ENCODE assay signal across 10 cellular contexts in genomic region chrX:17861496-17862011, GRCh38. TPM values are rescaled to one million over a fixed set of nuclear protein-coding genes. Genes with fewer than 3 reads are reported as not detected.
A peak's percentile ranks its signal among the peaks of the same experiment; 100 is the strongest.
DNase-seq lines count a peak whose midpoint lies in the region; ATAC-seq and TF ChIP-seq lines count a peak whose summit lies in the region.
"Had no signal": no experiment of that assay in that cellular context is flagged by ENCODE, and none has a peak within 500 bp of the region (broad histone marks: within the 10 kb centered on the region; RNA-seq: fewer than 3 reads in every experiment).

No MANE protein-coding gene starts in this region.

- H3K4me3 ChIP-seq in iPS-11a (ENCODE audit: low read depth, low read length) (peak overlapping the region; percentile 33), smooth muscle cell (peak overlapping the region; percentile 44)

- CTCF ChIA-PET in activated CD8-positive, alpha-beta T cell treated with anti-CD3 and anti-CD28 coated beads for 36 hours (lab: Charles Lee): no interaction called here

- intact Hi-C loops in activated CD8-positive, alpha-beta T cell treated with anti-CD3 and anti-CD28 coated beads for 36 hours (cut with micrococcal nuclease): no loop called here

- H3F3A ChIP-seq in smooth muscle cell (ENCODE audit: low read depth): no peaks in the 10 kb centered on the region

- H3K36me3 ChIP-seq in smooth muscle cell (ENCODE audit: low read depth): no peaks in the 10 kb centered on the region

- H2AFZ ChIP-seq in smooth muscle cell (ENCODE audit: low read depth): no peak overlapping the region

- POLR2A ChIA-PET in activated CD8-positive, alpha-beta T cell treated with anti-CD3 and anti-CD28 coated beads for 36 hours (lab: Charles Lee): no interaction called here

- H3K4me2 ChIP-seq in smooth muscle cell: peak overlapping the region; percentile 78

- no peak for TF ChIP-seq CTCF in activated CD8-positive, alpha-beta T cell treated with anti-CD3 and anti-CD28 coated beads for 36 hours (IDR thresholded peaks at IDR 0.05)
- TF ChIP-seq CTCF in smooth muscle cell (IDR thresholded peaks at IDR 0.05; ENCODE audit: borderline replicate concordance, insufficient read depth, poor library complexity, severe bottlenecking): no peak

- no peaks in the 10 kb centered on the region for H3K9me3 Mint-ChIP-seq in activated CD8-positive, alpha-beta T cell treated with anti-CD3 and anti-CD28 coated beads for 36 hours
- H3K9me3 Mint-ChIP-seq: activated naive CD4-positive, alpha-beta T cell treated with anti-CD3 and anti-CD28 coated beads, Interleukin-2, amount 50 U/mL, for 72 hours had no signal

- DNase-seq in NCI-H748 treated with DMSO at 0.1 percent for 48 hours (lab: John Stamatoyannopoulos, UW): peak; percentile 53
- no peak for DNase-seq in NCI-H748 (lab: John Stamatoyannopoulos, UW; ENCODE audit: unreplicated experiment)
- no peak for DNase-seq in activated CD8-positive, alpha-beta T cell treated with anti-CD3 and anti-CD28 coated beads for 36 hours
- no peak for DNase-seq in smooth muscle cell (lab: John Stamatoyannopoulos, UW; ENCODE audit: unreplicated experiment)
- no peak for DNase-seq in NCI-H226
- no peak for DNase-seq in NK-92 treated with Interleukin-12 subunit alpha and Interleukin-12 subunit beta, amount 100 ng/mL, for 24 hours (lab: John Stamatoyannopoulos, UW)
- DNase-seq in NCI-H1105 treated with DMSO at 0.1 percent for 48 hours (lab: John Stamatoyannopoulos, UW): no peak
- DNase-seq: IMR-90 had no signal

- H3K27me3 Mint-ChIP-seq in activated CD8-positive, alpha-beta T cell treated with anti-CD3 and anti-CD28 coated beads for 36 hours: peaks cover 31% of the 10 kb centered on the region

- no peak overlapping the region for H3K27ac ChIP-seq in smooth muscle cell (ENCODE audit: low read depth)

- H3K79me2 ChIP-seq in smooth muscle cell (ENCODE audit: low read depth): no peaks in the 10 kb centered on the region

- no peaks in the 10 kb centered on the region for H3K4me1 ChIP-seq in smooth muscle cell (ENCODE audit: low read depth)

- H4K20me1 ChIP-seq in smooth muscle cell (ENCODE audit: low read depth): no peaks in the 10 kb centered on the region

- ATAC-seq in activated CD8-positive, alpha-beta T cell treated with anti-CD3 and anti-CD28 coated beads for 36 hours: no peak

- peaks cover 73% of the 10 kb centered on the region for H3K27me3 ChIP-seq in smooth muscle cell (ENCODE audit: low read depth)

- H3K27ac Mint-ChIP-seq in activated CD8-positive, alpha-beta T cell treated with anti-CD3 and anti-CD28 coated beads for 36 hours: no peak overlapping the region
- H3K27ac Mint-ChIP-seq: activated naive CD4-positive, alpha-beta T cell treated with anti-CD3 and anti-CD28 coated beads, Interleukin-2, amount 50 U/mL, for 72 hours had no signal

- no peaks in the 10 kb centered on the region for H3K9me3 ChIP-seq in smooth muscle cell (replicated peaks; ENCODE audit: low read depth)

- H3K9ac ChIP-seq in smooth muscle cell (ENCODE audit: low read depth): no peak overlapping the region

- WGBS in smooth muscle cell (ENCODE audit: low lambda C conversion rate): 55% methylated on average over 8 of the region's 15 CpGs

- H3K4me3 Mint-ChIP-seq in activated CD8-positive, alpha-beta T cell treated with anti-CD3 and anti-CD28 coated beads for 36 hours: peak overlapping the region; percentile 53

- H3K36me3 Mint-ChIP-seq in activated CD8-positive, alpha-beta T cell treated with anti-CD3 and anti-CD28 coated beads for 36 hours (ENCODE audit: low read depth): no peaks in the 10 kb centered on the region

- H3K4me1 Mint-ChIP-seq in activated CD8-positive, alpha-beta T cell treated with anti-CD3 and anti-CD28 coated beads for 36 hours (ENCODE audit: low read depth): peaks cover 8% of the 10 kb centered on the region

RNA-seq across cellular contexts. Expression of gene RAI2, which starts 0.5 kb away (rescaled TPM):
- total RNA-seq in activated CD8-positive, alpha-beta T cell treated with anti-CD3 and anti-CD28 coated beads for 36 hours: under 1 TPM; 0.20 to 0.41 TPM
- total RNA-seq in smooth muscle cell: not detected in 2 replicates
- 0.17 and 0.72 TPM in 2 replicates for polyA plus RNA-seq in smooth muscle cell
- total RNA-seq: IMR-90 had no signal
